Comparison of ENCODE assay signal across 23 cellular contexts in genomic region chr13:101331731-101332130, GRCh38.
"Had no signal": no experiment of that assay in that cellular context is flagged by ENCODE, and none has a peak within 500 bp of the region (broad histone marks: within the 10 kb centered on the region; RNA-seq: fewer than 3 reads in every experiment).

No MANE protein-coding gene starts in this region.

- H3K27me3 Mint-ChIP-seq: activated CD4-positive, alpha-beta T cell treated with anti-CD3 and anti-CD28 coated beads, Interleukin-2, amount 10 ng/mL, durations not matched to agents 24 days and 14 days; activated naive CD4-positive, alpha-beta T cell treated with anti-CD3 and anti-CD28 coated beads, Interleukin-2, amount 50 U/mL, for 24 hours; activated naive CD8-positive, alpha-beta T cell treated with anti-CD3 and anti-CD28 coated beads, Interleukin-2, amount 50 U/mL, for 24 hours; activated T-cell treated with anti-CD3 and anti-CD28 coated beads, Interleukin-2, amount 50 U/mL, for 24 hours; effector memory CD8-positive, alpha-beta T cell; stimulated activated naive B cell treated with anti-CD40 and anti-IgM and Interleukin-4, amounts not matched to agents 10 μg/mL and 1 μg/mL and 100 μg/mL, for 72 hours had no signal

- H3K4me1 Mint-ChIP-seq: activated CD4-positive, alpha-beta T cell treated with anti-CD3 and anti-CD28 coated beads, Interleukin-2, amount 10 ng/mL, durations not matched to agents 24 days and 14 days; activated naive CD4-positive, alpha-beta T cell treated with anti-CD3 and anti-CD28 coated beads, Interleukin-2, amount 50 U/mL, for 24 hours; activated naive CD8-positive, alpha-beta T cell treated with anti-CD3 and anti-CD28 coated beads, Interleukin-2, amount 50 U/mL, for 24 hours; activated T-helper 17 cell treated with anti-CD3 and anti-CD28 coated beads, Interleukin-2, amount 50 U/mL, for 72 hours; mesothelial cell of epicardium; naive thymus-derived CD4-positive, alpha-beta T cell; stimulated activated naive B cell treated with anti-CD40 and anti-IgM and Interleukin-4, amounts not matched to agents 10 μg/mL and 1 μg/mL and 100 μg/mL, for 72 hours had no signal

- H3K9me3 ChIP-seq: right atrium auricular region, stomach, thyroid gland, upper lobe of left lung, vagina had no signal

- H3K4me3 ChIP-seq: heart right ventricle, right atrium auricular region, stomach, thyroid gland, upper lobe of left lung, vagina had no signal

- DNase-seq: activated CD4-positive, alpha-beta memory T cell treated with anti-CD3 and anti-CD28 coated beads for 36 hours; activated CD4-positive, alpha-beta T cell treated with anti-CD3 and anti-CD28 coated beads, Interleukin-2, amount 10 ng/mL, durations not matched to agents 24 days and 14 days; activated CD4-positive, CD25-positive, alpha-beta regulatory T cell treated with anti-CD3 and anti-CD28 coated beads, Interleukin-2, amount 50 U/mL, for 72 hours; activated CD8-positive, alpha-beta memory T cell treated with anti-CD3 and anti-CD28 coated beads, Interleukin-2, amount 50 U/mL, for 48 hours; activated naive CD8-positive, alpha-beta T cell treated with anti-CD3 and anti-CD28 coated beads, Interleukin-2, amount 50 U/mL, for 24 hours; activated T-cell treated with anti-CD3 and anti-CD28 coated beads, Interleukin-2, amount 50 U/mL, for 24 hours; amygdala; cortex of kidney; effector memory CD8-positive, alpha-beta T cell; foreskin fibroblast; heart right ventricle; naive thymus-derived CD4-positive, alpha-beta T cell; stimulated activated CD4-positive, alpha-beta T cell treated with anti-CD3 and anti-CD28 coated beads, Interleukin-15, amount 100 ng/mL, for 24 hours; stimulated activated CD4-positive, alpha-beta T cell treated with anti-CD3 and anti-CD28 coated beads, Interleukin-2, amount 100 ng/mL, for 24 hours; stimulated activated naive B cell treated with anti-CD40 and anti-IgM and Interleukin-4, amounts not matched to agents 10 μg/mL and 1 μg/mL and 100 μg/mL, for 72 hours; stomach; thyroid gland; upper lobe of left lung had no signal

- ATAC-seq: activated naive CD8-positive, alpha-beta T cell treated with anti-CD3 and anti-CD28 coated beads, Interleukin-2, amount 50 U/mL, for 24 hours; activated T-helper 17 cell treated with anti-CD3 and anti-CD28 coated beads, Interleukin-2, amount 50 U/mL, for 72 hours; effector memory CD8-positive, alpha-beta T cell; heart right ventricle; naive thymus-derived CD4-positive, alpha-beta T cell; stimulated activated naive B cell treated with anti-CD40 and anti-IgM and Interleukin-4, amounts not matched to agents 10 μg/mL and 1 μg/mL and 100 μg/mL, for 72 hours had no signal

- H3K4me1 ChIP-seq: heart right ventricle, right atrium auricular region, stomach, thyroid gland, upper lobe of left lung, vagina had no signal

- H3K9me3 Mint-ChIP-seq: activated CD4-positive, alpha-beta memory T cell treated with anti-CD3 and anti-CD28 coated beads for 36 hours; activated CD4-positive, alpha-beta T cell treated with anti-CD3 and anti-CD28 coated beads, Interleukin-2, amount 10 ng/mL, durations not matched to agents 24 days and 14 days; activated naive CD4-positive, alpha-beta T cell treated with anti-CD3 and anti-CD28 coated beads, Interleukin-2, amount 50 U/mL, for 24 hours; activated T-cell treated with anti-CD3 and anti-CD28 coated beads, Interleukin-2, amount 50 U/mL, for 24 hours; activated T-helper 17 cell treated with anti-CD3 and anti-CD28 coated beads, Interleukin-2, amount 50 U/mL, for 72 hours; effector memory CD8-positive, alpha-beta T cell; mesothelial cell of epicardium had no signal

- H3K27me3 ChIP-seq: heart right ventricle, right atrium auricular region, stomach, thyroid gland, upper lobe of left lung, vagina had no signal

- H3K36me3 ChIP-seq: heart right ventricle, right atrium auricular region, stomach, thyroid gland, upper lobe of left lung, vagina had no signal

- H3K27ac Mint-ChIP-seq: activated CD4-positive, alpha-beta memory T cell treated with anti-CD3 and anti-CD28 coated beads for 36 hours; activated CD4-positive, alpha-beta T cell treated with anti-CD3 and anti-CD28 coated beads, Interleukin-2, amount 10 ng/mL, durations not matched to agents 24 days and 14 days; activated naive CD4-positive, alpha-beta T cell treated with anti-CD3 and anti-CD28 coated beads, Interleukin-2, amount 50 U/mL, for 24 hours; activated naive CD8-positive, alpha-beta T cell treated with anti-CD3 and anti-CD28 coated beads, Interleukin-2, amount 50 U/mL, for 24 hours; activated T-cell treated with anti-CD3 and anti-CD28 coated beads, Interleukin-2, amount 50 U/mL, for 24 hours; activated T-helper 17 cell treated with anti-CD3 and anti-CD28 coated beads, Interleukin-2, amount 50 U/mL, for 72 hours; effector memory CD8-positive, alpha-beta T cell; mesothelial cell of epicardium; naive thymus-derived CD4-positive, alpha-beta T cell; stimulated activated naive B cell treated with anti-CD40 and anti-IgM and Interleukin-4, amounts not matched to agents 10 μg/mL and 1 μg/mL and 100 μg/mL, for 72 hours had no signal

- H3K4me3 Mint-ChIP-seq: activated CD4-positive, alpha-beta memory T cell treated with anti-CD3 and anti-CD28 coated beads for 36 hours; activated CD4-positive, alpha-beta T cell treated with anti-CD3 and anti-CD28 coated beads, Interleukin-2, amount 10 ng/mL, durations not matched to agents 24 days and 14 days; activated naive CD4-positive, alpha-beta T cell treated with anti-CD3 and anti-CD28 coated beads, Interleukin-2, amount 50 U/mL, for 24 hours; activated naive CD8-positive, alpha-beta T cell treated with anti-CD3 and anti-CD28 coated beads, Interleukin-2, amount 50 U/mL, for 24 hours; activated T-cell treated with anti-CD3 and anti-CD28 coated beads, Interleukin-2, amount 50 U/mL, for 24 hours; activated T-helper 17 cell treated with anti-CD3 and anti-CD28 coated beads, Interleukin-2, amount 50 U/mL, for 72 hours; effector memory CD8-positive, alpha-beta T cell; mesothelial cell of epicardium; naive thymus-derived CD4-positive, alpha-beta T cell; stimulated activated naive B cell treated with anti-CD40 and anti-IgM and Interleukin-4, amounts not matched to agents 10 μg/mL and 1 μg/mL and 100 μg/mL, for 72 hours had no signal

- H3K27ac ChIP-seq: heart right ventricle, right atrium auricular region, stomach, thyroid gland, upper lobe of left lung, vagina had no signal

- H3K36me3 Mint-ChIP-seq: activated CD4-positive, alpha-beta memory T cell treated with anti-CD3 and anti-CD28 coated beads for 36 hours; activated naive CD4-positive, alpha-beta T cell treated with anti-CD3 and anti-CD28 coated beads, Interleukin-2, amount 50 U/mL, for 24 hours; mesothelial cell of epicardium; naive thymus-derived CD4-positive, alpha-beta T cell; stimulated activated naive B cell treated with anti-CD40 and anti-IgM and Interleukin-4, amounts not matched to agents 10 μg/mL and 1 μg/mL and 100 μg/mL, for 72 hours had no signal
